In the genomic region with DNA sequence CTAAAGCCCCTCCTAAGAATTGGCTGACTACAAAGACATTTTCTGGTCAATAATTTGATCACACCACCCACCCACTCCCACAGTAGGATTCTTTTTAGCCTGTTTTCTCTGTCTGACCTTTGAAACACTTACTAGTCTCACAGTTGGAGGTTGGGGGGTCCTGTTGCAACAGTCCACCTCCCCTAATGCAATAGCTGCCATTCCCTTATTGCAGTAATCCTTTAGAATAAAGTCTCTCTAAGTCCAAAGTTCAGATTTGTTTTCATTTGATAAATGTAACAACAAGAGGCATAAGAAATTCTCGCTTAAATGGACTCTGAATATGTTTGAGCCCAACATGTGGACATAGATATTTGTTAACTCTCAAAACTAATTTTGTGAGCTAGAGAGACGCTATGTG, we compare ENCODE assay signal across 26 cellular contexts.
"Had no signal": no experiment of that assay in that cellular context is flagged by ENCODE, and none has a peak within 500 bp of the region (broad histone marks: within the 10 kb centered on the region; RNA-seq: fewer than 3 reads in every experiment).

No MANE protein-coding gene starts in this region.

- H3K4me3 ChIP-seq: left lung, lung, ovary, prostate gland, skin epidermis, spleen, suprapubic skin, thoracic aorta, tibial artery, upper lobe of right lung had no signal

- H3K27me3 ChIP-seq: left lung, ovary, spleen, suprapubic skin, tibial artery, upper lobe of right lung had no signal

- H3K27ac ChIP-seq: left lung, ovary, prostate gland, skin epidermis, spleen, suprapubic skin, thoracic aorta, tibial artery, upper lobe of right lung had no signal

- H3K36me3 Mint-ChIP-seq: natural killer cell had no signal

- H3K4me1 Mint-ChIP-seq: mesothelial cell of epicardium; naive B cell; natural killer cell; nephron progenitor cell; stimulated activated effector memory CD8-positive, alpha-beta T cell treated with anti-CD3 and anti-CD28 coated beads, Interleukin-12 subunit alpha, Interleukin-12 subunit beta, amount 100 ng/mL, for 72 hours had no signal

- H3K36me3 ChIP-seq: left lung, ovary, prostate gland, spleen, suprapubic skin, thoracic aorta, tibial artery, upper lobe of right lung had no signal

- DNase-seq: hippocampal formation; kidney; left colon; left lung; mesendoderm; naive B cell; natural killer cell; nephron progenitor cell; ovary; retina; right cardiac atrium; spleen; stimulated activated CD4-positive, alpha-beta T cell treated with anti-CD3 and anti-CD28 coated beads, Interleukin-4, amount 100 ng/mL, for 24 hours; stimulated activated naive CD4-positive, alpha-beta T cell; tibial artery; trophoblast cell; upper lobe of right lung had no signal

- H3K4me3 Mint-ChIP-seq: mesothelial cell of epicardium; naive B cell; natural killer cell; nephron progenitor cell; stimulated activated effector memory CD8-positive, alpha-beta T cell treated with anti-CD3 and anti-CD28 coated beads, Interleukin-12 subunit alpha, Interleukin-12 subunit beta, amount 100 ng/mL, for 72 hours; stimulated activated naive CD8-positive, alpha-beta T cell treated with anti-CD3 and anti-CD28 coated beads, Interleukin-15, Interleukin-2, amounts not matched to agents 100 ng/mL and 50 ng/mL, for 24 hours had no signal

- H3K4me1 ChIP-seq: left lung, prostate gland, spleen, suprapubic skin, tibial artery, upper lobe of right lung had no signal

- H3K27ac Mint-ChIP-seq: mesothelial cell of epicardium; natural killer cell; nephron progenitor cell; stimulated activated effector memory CD8-positive, alpha-beta T cell treated with anti-CD3 and anti-CD28 coated beads, Interleukin-12 subunit alpha, Interleukin-12 subunit beta, amount 100 ng/mL, for 72 hours; stimulated activated naive CD8-positive, alpha-beta T cell treated with anti-CD3 and anti-CD28 coated beads, Interleukin-15, Interleukin-2, amounts not matched to agents 100 ng/mL and 50 ng/mL, for 24 hours had no signal

- ATAC-seq: left colon; left lung; natural killer cell; right cardiac atrium; sciatic nerve; stimulated activated effector memory CD8-positive, alpha-beta T cell treated with anti-CD3 and anti-CD28 coated beads, Interleukin-12 subunit alpha, Interleukin-12 subunit beta, amount 100 ng/mL, for 72 hours; upper lobe of right lung had no signal

- H3K9me3 ChIP-seq: left lung, ovary, prostate gland, thoracic aorta, tibial artery, upper lobe of right lung had no signal

- H3K27me3 Mint-ChIP-seq: naive B cell; stimulated activated naive CD8-positive, alpha-beta T cell treated with anti-CD3 and anti-CD28 coated beads, Interleukin-15, Interleukin-2, amounts not matched to agents 100 ng/mL and 50 ng/mL, for 24 hours had no signal
